15 cellular contexts compared by ENCODE assay signal in genomic region chr16:2037631-2038358, GRCh38. TPM values are rescaled to one million over a fixed set of nuclear protein-coding genes. Genes with fewer than 3 reads are reported as not detected.
DNase-seq lines count a peak whose midpoint lies in the region; ATAC-seq and TF ChIP-seq lines count a peak whose summit lies in the region.
"Had no signal": no experiment of that assay in that cellular context is flagged by ENCODE, and none has a peak within 500 bp of the region (broad histone marks: within the 10 kb centered on the region; RNA-seq: fewer than 3 reads in every experiment).

No MANE protein-coding gene starts in this region.

- H3K27ac ChIP-seq in heart left ventricle (peak overlapping the region; percentile 76 to 97 (median 94)), left ventricle myocardium inferior (replicated peaks) (peak overlapping the region; percentile 96), psoas muscle (peak overlapping the region; percentile 49), uterus (peak overlapping the region; percentile 91 to 92)

- H3K4me3 ChIP-seq in heart left ventricle (peak overlapping the region in 10 of 12 donors; percentile 39 to 91 (median 64)), left ventricle myocardium inferior (peak overlapping the region; percentile 72), psoas muscle (peak overlapping the region; percentile 53), uterus (no peak overlapping the region)
- H3K4me3 ChIP-seq: HAP-1 had no signal

- ATAC-seq in heart left ventricle (no peak), Right ventricle myocardium superior (ENCODE audit: poor library complexity) (no peak), psoas muscle (no peak), GM21786 (IDR thresholded peaks at IDR 0.05; ENCODE audit: unreplicated experiment) (no peak), HG02852 (IDR thresholded peaks at IDR 0.05; ENCODE audit: unreplicated experiment) (no peak)
- ATAC-seq: stimulated activated naive CD8-positive, alpha-beta T cell treated with anti-CD3 and anti-CD28 coated beads, Interleukin-15, amount 100 ng/mL, for 72 hours had no signal

- no peak for TF ChIP-seq POLR2A in heart left ventricle (IDR thresholded peaks at IDR 0.05)
- no peak for TF ChIP-seq POLR2A in uterus (IDR thresholded peaks at IDR 0.05)

- 51 to 64% (median 56%) methylated on average over 24 to 30 of the region's 30 CpGs for WGBS in heart left ventricle, 4 donors
- WGBS in psoas muscle, 3 donors, result 63 to 74% (median 73%) methylated on average over 21 to 30 of the region's 30 CpGs

- no peak for TF ChIP-seq CTCF in heart left ventricle (IDR thresholded peaks at IDR 0.05)
- no peak for TF ChIP-seq CTCF in left ventricle myocardium inferior (IDR thresholded peaks at IDR 0.05; ENCODE audit: borderline replicate concordance)
- no peak for TF ChIP-seq CTCF in psoas muscle (IDR thresholded peaks at IDR 0.05)
- no peak for TF ChIP-seq CTCF in uterus (IDR thresholded peaks at IDR 0.05)

- DNase-seq in heart left ventricle (no peak), Right ventricle myocardium superior (no peak), left ventricle myocardium inferior (no peak), psoas muscle (no peak), uterus (no peak), HEK293T (ENCODE audit: extremely low spot score) (no peak)
- DNase-seq: activated CD4-positive, CD25-positive, alpha-beta regulatory T cell; cerebellar nuclear complex; NCI-H2171 treated with DMSO at 0.1 percent for 48 hours; stimulated activated naive CD8-positive, alpha-beta T cell treated with anti-CD3 and anti-CD28 coated beads, Interleukin-15, amount 100 ng/mL, for 72 hours; SW 1271 had no signal

- H3K36me3 ChIP-seq in heart left ventricle (peaks cover 2 to 53% (median 23%) of the 10 kb centered on the region in 9 donors), left ventricle myocardium inferior (peaks cover 38% of the 10 kb centered on the region), psoas muscle (ENCODE audit: insufficient read depth in 1 of 2, low read depth in 1 of 2) (peaks cover 0 to 7% of the 10 kb centered on the region in 2 donors), uterus (no peaks in the 10 kb centered on the region)

- H3K4me1 ChIP-seq in heart left ventricle (peaks cover 7 to 94% (median 83%) of the 10 kb centered on the region in 12 donors), left ventricle myocardium inferior (peaks cover 96% of the 10 kb centered on the region), psoas muscle (peaks cover 19% of the 10 kb centered on the region), uterus (peaks cover 0 to 32% of the 10 kb centered on the region in 2 donors)
- H3K4me1 ChIP-seq: HAP-1 had no signal

- H3K9me3 ChIP-seq in heart left ventricle (no peaks in the 10 kb centered on the region), left ventricle myocardium inferior (replicated peaks) (no peaks in the 10 kb centered on the region), psoas muscle (no peaks in the 10 kb centered on the region), uterus (no peaks in the 10 kb centered on the region)
- H3K9me3 ChIP-seq: HAP-1 had no signal

- POLR2A ChIA-PET in HEK293T (lab: Yijun Ruan, JAX), result interaction anchor here (3.3 kb wide), 1 partner anchor 9 kb away, joined by 10 read pairs; the partner anchor contains the start of genes NTHL1 and TSC2

- CTCF ChIA-PET in HEK293T (lab: Yijun Ruan, JAX), result interaction anchor here (0.5 kb wide), 1 partner anchor 68 kb away, joined by 4 read pairs; no protein-coding TSS in a partner anchor

- H3K27me3 ChIP-seq in heart left ventricle, result no peaks in the 10 kb centered on the region
- H3K27me3 ChIP-seq in left ventricle myocardium inferior (ENCODE audit: low read depth), result no peaks in the 10 kb centered on the region
- no peaks in the 10 kb centered on the region for H3K27me3 ChIP-seq in psoas muscle (ENCODE audit: insufficient read depth in 3 of 3, low read length in 2 of 3)
- no peaks in the 10 kb centered on the region for H3K27me3 ChIP-seq in uterus

- intact Hi-C loops in heart left ventricle (cut with DNase I), result no loop called here
- intact Hi-C loops in Right ventricle myocardium superior (cut with DNase I), result no loop called here
- intact Hi-C loops in left ventricle myocardium inferior (cut with micrococcal nuclease), result no loop called here
- intact Hi-C loops in psoas muscle (cut with DNase I), result no loop called here
- intact Hi-C loops in uterus (cut with DNase I; ENCODE audit: low total_unique reads), result no loop called here

TF ChIP-seq in HEK293T, 16 proteins besides CTCF, POLR2A, EP300 and RAD21:
- TF ChIP-seq HDGF (IDR thresholded peaks at IDR 0.05; ENCODE audit: borderline replicate concordance), result no peak
- no peak for TF ChIP-seq SUZ12 (IDR thresholded peaks at IDR 0.05)
- TF ChIP-seq NFRKB (IDR thresholded peaks at IDR 0.05), result no peak
- TF ChIP-seq CTBP1 (IDR thresholded peaks at IDR 0.05; ENCODE audit: borderline replicate concordance), result no peak
- no peak for TF ChIP-seq FOXA1 (IDR thresholded peaks at IDR 0.05)
- TF ChIP-seq L3MBTL2 (conservative IDR thresholded peaks at IDR 0.05), result no peak
- TF ChIP-seq BHLHE40 (IDR thresholded peaks at IDR 0.05; ENCODE audit: borderline replicate concordance), result no peak
- no peak for TF ChIP-seq ELF4 (IDR thresholded peaks at IDR 0.05)
- no peak for TF ChIP-seq FOXK2 (IDR thresholded peaks at IDR 0.05)
- TF ChIP-seq FOXM1 (IDR thresholded peaks at IDR 0.05; ENCODE audit: borderline replicate concordance), result no peak

RNA-seq across cellular contexts. Expression of gene NTHL1, which starts 9.8 kb away (rescaled TPM):
- total RNA-seq in heart left ventricle (10 to 100 TPM in 7 of 9 donors, 1 to 10 TPM in 2; 9.0 to 25.0 (median 11.7) TPM), Right ventricle myocardium superior (26.2 TPM), left ventricle myocardium inferior (21.7 TPM), psoas muscle (10 to 100 TPM in 1 of 4 donors, 1 to 10 TPM in 3; 3.1 to 11.9 (median 4.8) TPM), uterus (10 to 100 TPM; 18.8 to 58.4 (median 27.6) TPM)
- polyA plus RNA-seq in heart left ventricle (10 to 100 TPM; 13.1 to 32.3 TPM), psoas muscle (10 to 100 TPM in 2 of 3 donors, 1 to 10 TPM in 1; 8.0 to 17.7 (median 16.8) TPM)

RNA-seq across cellular contexts. Expression of gene TSC2, which starts 10.0 kb away (rescaled TPM):
- total RNA-seq in heart left ventricle (10 to 100 TPM; 48.4 to 94.5 (median 70.4) TPM), Right ventricle myocardium superior (67.8 TPM), left ventricle myocardium inferior (80.1 TPM), psoas muscle (10 to 100 TPM; 60.8 to 89.9 (median 73.8) TPM), uterus (100 to 1,000 TPM in 2 of 4 donors, 10 to 100 TPM in 2; 53.8 to 347 (median 131) TPM)
- polyA plus RNA-seq in heart left ventricle (10 to 100 TPM; 33.3 to 44.8 TPM), psoas muscle (10 to 100 TPM; 27.8 to 43.0 (median 29.7) TPM)

RNA-seq across cellular contexts. Expression of gene NHERF2, which starts 11.1 kb away (rescaled TPM):
- 100 to 1,000 TPM; 124 to 496 (median 227) TPM for total RNA-seq in heart left ventricle
- 100 to 1,000 TPM; 213 to 396 TPM for polyA plus RNA-seq in heart left ventricle
- 258 TPM for total RNA-seq in Right ventricle myocardium superior
- 221 TPM for total RNA-seq in left ventricle myocardium inferior
- total RNA-seq in psoas muscle, result 100 to 1,000 TPM in 1 of 4 donors, 10 to 100 TPM in 3; 61.6 to 156 (median 90.4) TPM
- polyA plus RNA-seq in psoas muscle, result 10 to 100 TPM; 76.4 to 90.8 (median 86.2) TPM
- total RNA-seq in uterus, result 10 to 100 TPM; 10.3 to 97.1 (median 33.1) TPM

RNA-seq across cellular contexts. Expression of gene NPW, which starts 18.2 kb away (rescaled TPM):
- total RNA-seq in heart left ventricle (under 1 TPM in 1 of 9 donors, not detected in 8; 0.69 TPM), Right ventricle myocardium superior (not detected), left ventricle myocardium inferior (not detected), psoas muscle (under 1 TPM in 1 of 4 donors, not detected in 3; 0.66 TPM), uterus (1 to 10 TPM in 1 of 4 donors, not detected in 3; 1.5 TPM)
- polyA plus RNA-seq in heart left ventricle (under 1 TPM in 1 of 2 donors, not detected in 1; 0.19 TPM), psoas muscle (under 1 TPM in 2 of 3 donors, not detected in 1; 0.14 to 0.43 TPM)
- total RNA-seq: A172 had no signal

RNA-seq across cellular contexts. Expression of gene ZNF598, which starts 28.2 kb away (rescaled TPM):
- total RNA-seq in heart left ventricle (10 to 100 TPM; 10.9 to 47.4 (median 17.0) TPM), Right ventricle myocardium superior (17.2 TPM), left ventricle myocardium inferior (14.5 TPM), psoas muscle (10 to 100 TPM; 27.4 to 46.6 (median 44.8) TPM), uterus (10 to 100 TPM; 16.9 to 50.0 (median 34.6) TPM)
- polyA plus RNA-seq in heart left ventricle (10 to 100 TPM in 1 of 2 donors, 1 to 10 TPM in 1; 9.4 to 33.8 TPM), psoas muscle (10 to 100 TPM; 35.6 to 58.8 (median 51.9) TPM)

Comparison
In these comparisons a context has a peak if more than half of its experiments do, and no peak if none do; other contexts are left out.
1. H3K4me3 ChIP-seq: peak in heart left ventricle (10 of 12), left ventricle myocardium inferior (single experiment) and psoas muscle (single experiment); none in uterus (0 of 2).
2. Peak in every context shown above with its lines, with median percentiles within 50 percentile points of each other: H3K27ac ChIP-seq.